Comparison of ENCODE assay signal across 22 cellular contexts in genomic region chr5:149610583-149611250, GRCh38. TPM values are rescaled to one million over a fixed set of nuclear protein-coding genes. Genes with fewer than 3 reads are reported as not detected.
A peak's percentile ranks its signal among the peaks of the same experiment; 100 is the strongest.
DNase-seq lines count a peak whose midpoint lies in the region.
"Had no signal": no experiment of that assay in that cellular context is flagged by ENCODE, and none has a peak within 500 bp of the region (broad histone marks: within the 10 kb centered on the region; RNA-seq: fewer than 3 reads in every experiment).

No MANE protein-coding gene starts in this region.

- H3K9me3 ChIP-seq in Karpas-422 (ENCODE audit: low read length) (peaks cover 3% of the 10 kb centered on the region; the same call in 1 of the 2 replicates), muscle layer of colon (ENCODE audit: low read length) (no peaks in the 10 kb centered on the region)
- H3K9me3 ChIP-seq: HAP-1, ovary had no signal

- H3K9ac ChIP-seq in Karpas-422 (ENCODE audit: low read length) (peak overlapping the region; percentile 52), muscle layer of colon (ENCODE audit: low read length) (no peak overlapping the region)

- no peaks in the 10 kb centered on the region for H3K27me3 ChIP-seq in Karpas-422 (ENCODE audit: low read length)
- no peaks in the 10 kb centered on the region for H3K27me3 ChIP-seq in muscle layer of colon (ENCODE audit: control insufficient read depth in 1 of 2, insufficient read depth in 2 of 2, low read length in 2 of 2)
- H3K27me3 ChIP-seq: esophagus muscularis mucosa, ovary, spleen had no signal

- H4K20me1 ChIP-seq in Karpas-422 (ENCODE audit: insufficient read depth, low read depth, low read length) = no peaks in the 10 kb centered on the region

- H3K4me1 ChIP-seq in Karpas-422 (ENCODE audit: low read length) (peaks cover 67% of the 10 kb centered on the region), muscle layer of colon (ENCODE audit: insufficient read depth, low read length) (peaks cover 20% of the 10 kb centered on the region)
- H3K4me1 ChIP-seq: HAP-1 had no signal

- peak overlapping the region; percentile 65 for H3K4me2 ChIP-seq in Karpas-422 (ENCODE audit: low read depth, low read length, poor library complexity, severe bottlenecking)

- no peaks in the 10 kb centered on the region for H3K9me2 ChIP-seq in Karpas-422 (replicated peaks; ENCODE audit: insufficient read depth, low read length)

- H2AFZ ChIP-seq in Karpas-422 (ENCODE audit: low read length) = no peak overlapping the region

- H3K27ac ChIP-seq in Karpas-422 (ENCODE audit: low read length) = peak overlapping the region; percentile 97
- peak overlapping the region; percentile 30 for H3K27ac ChIP-seq in muscle layer of colon (ENCODE audit: low read depth, low read length)
- H3K27ac ChIP-seq in temporal lobe (ENCODE audit: low read depth, low read length) = peak overlapping the region; percentile 79
- H3K27ac ChIP-seq: ovary had no signal

- H3K79me2 ChIP-seq in Karpas-422 (ENCODE audit: low read length) = peaks cover 21% of the 10 kb centered on the region; the same call in 1 of the 2 replicates

- peak; percentile 82 for DNase-seq in Karpas-422
- DNase-seq in cerebellar cortex (ENCODE audit: low spot score) = peak; percentile 41
- DNase-seq in SIG-M5 (lab: John Stamatoyannopoulos, UW) = no peak
- DNase-seq in SHP77 (lab: John Stamatoyannopoulos, UW) = no peak
- no peak for DNase-seq in superior temporal gyrus (ENCODE audit: extremely low spot score)
- no peak for DNase-seq in D341Med (ENCODE audit: low spot score)
- DNase-seq: activated CD4-positive, CD25-positive, alpha-beta regulatory T cell treated with anti-CD3 and anti-CD28 coated beads, Interleukin-2, amount 50 U/mL, for 72 hours; AML-193; COR-L47; GDM1; mesendoderm; MM.1S; NCI-H1930; NCI-H446; NK-92 treated with Interleukin-12 subunit alpha and Interleukin-12 subunit beta, amount 100 ng/mL, for 24 hours; spleen; stimulated activated naive CD4-positive, alpha-beta T cell had no signal

- H3K36me3 ChIP-seq in Karpas-422 (ENCODE audit: insufficient read depth, low read length) (peaks cover 38% of the 10 kb centered on the region), muscle layer of colon (ENCODE audit: insufficient read depth, low read length) (peaks cover 64% of the 10 kb centered on the region)
- H3K36me3 ChIP-seq: HAP-1 had no signal

- H3K4me3 ChIP-seq in Karpas-422 (ENCODE audit: low read length) (peak overlapping the region; percentile 36), muscle layer of colon (ENCODE audit: low read depth in 1 of 2, low read length in 2 of 2) (no peak overlapping the region)
- H3K4me3 ChIP-seq: esophagus muscularis mucosa, HAP-1, ovary, spleen had no signal

RNA-seq across cellular contexts. Expression of gene ARHGEF37, which starts 29.4 kb away (rescaled TPM):
- 17.0 and 30.0 TPM in 2 replicates for total RNA-seq in Karpas-422 (2014; rRNA removed; shearing (Covaris generic); ENCODE audit: low replicate concordance)
- 0.49 TPM for total RNA-seq in temporal lobe

RNA-seq across cellular contexts. Expression of gene CSNK1A1, which starts 59.5 kb away (rescaled TPM):
- 193 and 274 TPM in 2 replicates for total RNA-seq in Karpas-422 (2014; rRNA removed; shearing (Covaris generic); ENCODE audit: low replicate concordance)
- 260 TPM for total RNA-seq in temporal lobe

Comparison
In these comparisons a context has a peak if more than half of its experiments do, and no peak if none do; other contexts are left out.
1. DNase-seq: peak in Karpas-422 (single experiment) and cerebellar cortex (single experiment); none in SIG-M5 (single experiment), SHP77 (0 of 2), superior temporal gyrus (single experiment) and D341Med (single experiment).
2. H3K27ac ChIP-seq: peak in every context shown above with its lines; median percentile 97 in Karpas-422; 79 in temporal lobe; 30 in muscle layer of colon.
3. RNA of gene ARHGEF37, which starts 29.4 kb away (total RNA-seq): 17.0 to 30.0 TPM in Karpas-422; 0.49 TPM in temporal lobe (single experiment); every median in the first group is over 10 times any median in the second.